1 cellular context compared by ENCODE assay signal in the genomic region with DNA sequence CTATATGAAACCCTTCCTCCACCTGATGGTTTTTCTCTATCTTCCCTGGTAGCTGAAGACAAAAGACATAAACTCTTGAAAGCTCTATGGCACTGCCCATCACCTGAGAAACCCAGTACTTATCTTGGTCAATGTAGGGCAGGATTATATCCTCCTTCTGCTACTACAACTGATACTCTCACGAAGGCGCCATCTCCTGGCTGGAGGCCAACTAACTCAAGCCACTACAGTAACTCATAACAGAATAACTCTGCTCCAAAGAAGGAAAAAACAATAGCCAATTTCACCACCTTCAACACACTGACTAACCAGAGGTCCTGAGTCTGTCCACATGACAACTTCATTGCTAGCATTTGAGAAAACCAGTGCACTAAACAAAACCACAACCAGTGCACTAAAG.
TF ChIP-seq lines count a peak whose summit lies in the region.

No MANE protein-coding gene starts in this region.

TF ChIP-seq in GM23338, 12 proteins besides CTCF, POLR2A, EP300 and RAD21 (continued from another document):
- TF ChIP-seq EZH2 (IDR thresholded peaks at IDR 0.05; ENCODE audit: low read depth, unreplicated experiment), result no peak
- TF ChIP-seq NANOG (IDR thresholded peaks at IDR 0.05; ENCODE audit: borderline replicate concordance), result no peak
